ENCODE assay signal across 9 cellular contexts in the genomic region with DNA sequence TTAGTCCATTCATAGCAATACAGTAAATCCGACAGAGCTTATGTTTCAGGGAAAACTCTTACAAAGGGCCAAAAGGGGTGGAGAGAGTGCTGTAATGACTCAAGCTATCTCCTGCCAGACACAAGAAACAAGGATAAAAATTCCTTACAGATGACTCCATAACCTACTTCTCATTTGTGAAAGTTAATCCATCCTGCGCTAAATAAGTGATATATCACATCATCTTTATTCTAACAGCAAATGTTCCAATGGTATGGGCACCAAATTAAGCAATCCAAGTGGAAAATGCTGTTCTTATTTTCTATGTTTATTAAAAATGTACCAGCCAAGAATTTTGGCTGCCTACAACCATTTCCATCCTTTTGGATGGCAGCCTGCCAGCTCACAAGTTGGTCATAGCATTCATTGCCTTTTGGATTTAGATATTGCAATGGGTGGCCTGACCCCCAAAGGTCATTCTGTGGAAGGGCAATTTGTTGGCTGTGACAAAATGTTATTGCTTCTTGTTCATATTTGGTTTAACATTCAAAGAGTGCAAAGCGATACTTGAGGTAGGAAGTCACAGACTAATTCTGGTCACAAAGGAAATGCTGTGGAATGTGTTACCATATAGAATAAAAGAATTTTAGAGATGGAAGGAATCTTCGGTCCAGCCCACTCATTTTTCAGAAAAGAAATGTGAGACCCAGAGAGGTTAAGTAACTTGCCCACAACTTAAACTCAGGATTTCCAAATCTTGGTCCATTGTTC. TPM values are rescaled to one million over a fixed set of nuclear protein-coding genes. Genes with fewer than 3 reads are reported as not detected.
DNase-seq lines count a peak whose midpoint lies in the region; ATAC-seq and TF ChIP-seq lines count a peak whose summit lies in the region.
"Had no signal": no experiment of that assay in that cellular context is flagged by ENCODE, and none has a peak within 500 bp of the region (broad histone marks: within the 10 kb centered on the region; RNA-seq: fewer than 3 reads in every experiment).

No MANE protein-coding gene starts in this region.

- peaks cover 57% of the 10 kb centered on the region for H3K4me1 ChIP-seq in PC-9 (replicated peaks; ENCODE audit: insufficient read depth)
- H3K4me1 ChIP-seq in esophagus muscularis mucosa: peaks cover 17 to 58% (median 52%) of the 10 kb centered on the region in 4 donors
- H3K4me1 ChIP-seq in ovary (ENCODE audit: insufficient read depth): peaks cover 7% of the 10 kb centered on the region

- DNase-seq in NCI-H1417 (lab: John Stamatoyannopoulos, UW) (peak in 2 of 3 experiments; percentile 4 to 38), NCI-H1417 treated with DMSO at 0.1 percent for 48 hours (lab: John Stamatoyannopoulos, UW) (no peak), PC-9 (peak; percentile 56 to 93), esophagus muscularis mucosa (ENCODE audit: extremely low spot score) (peak; percentile 21), ovary (peak; percentile 47 to 75 (median 64)), DMS153 treated with DMSO at 0.1 percent for 48 hours (lab: John Stamatoyannopoulos, UW; ENCODE audit: unreplicated experiment) (no peak), DMS79 (lab: John Stamatoyannopoulos, UW) (no peak)

- ATAC-seq in HG03108 (IDR thresholded peaks at IDR 0.05; ENCODE audit: unreplicated experiment): no peak

- no peak; the same call in 1 of the 2 replicates for TF ChIP-seq CTCF in PC-9 (conservative IDR thresholded peaks at IDR 0.05)
- TF ChIP-seq CTCF in esophagus muscularis mucosa (IDR thresholded peaks at IDR 0.05): peak in 1 of 3 experiments; percentile 6
- TF ChIP-seq CTCF in ovary (IDR thresholded peaks at IDR 0.05): no peak

- 31% methylated on average over 4 of the region's 4 CpGs for WGBS in esophagus muscularis mucosa
- WGBS in ovary, 3 donors: 20 to 35% (median 25%) methylated on average over 4 of the region's 4 CpGs

- no peak overlapping the region for H2AFZ ChIP-seq in PC-9

- H3K9me3 ChIP-seq in PC-9 (ENCODE audit: insufficient read depth, low read depth) (no peaks in the 10 kb centered on the region), esophagus muscularis mucosa (no peaks in the 10 kb centered on the region), ovary (no peaks in the 10 kb centered on the region)
- H3K9me3 ChIP-seq: BLaER1 treated with 17β-estradiol and CSF1 and Interleukin-3, amounts not matched to agents 10 nM and 100 nM had no signal

- H3K79me2 ChIP-seq in PC-9 (ENCODE audit: low read depth): peaks cover 20% of the 10 kb centered on the region

- no TSS peak for BruUV-seq in PC-9 (replicated peaks; lab: Mats Ljungman, UMichigan)

- H3K27me3 ChIP-seq in PC-9 (ENCODE audit: insufficient read depth, low read depth) (no peaks in the 10 kb centered on the region), esophagus muscularis mucosa (peaks cover 0 to 8% (median 0%) of the 10 kb centered on the region in 4 donors), ovary (no peaks in the 10 kb centered on the region)

- peak; percentile 10 for TF ChIP-seq POLR2A in esophagus muscularis mucosa (IDR thresholded peaks at IDR 0.05; ENCODE audit: low read depth)
- no peak for TF ChIP-seq POLR2A in ovary (IDR thresholded peaks at IDR 0.05)

- H3K4me2 ChIP-seq in PC-9: peak overlapping the region; percentile 60

- H4K20me1 ChIP-seq in PC-9 (ENCODE audit: insufficient read depth): no peaks in the 10 kb centered on the region; the same call in 1 of the 2 replicates

- peak overlapping the region; percentile 89 for H3K27ac ChIP-seq in PC-9
- peak overlapping the region; percentile 96 to 100 (median 98) for H3K27ac ChIP-seq in esophagus muscularis mucosa (replicated peaks in 1 of 4)
- peak overlapping the region in 1 of 2 donors; percentile 99 for H3K27ac ChIP-seq in ovary

- H3K9me2 ChIP-seq in PC-9 (ENCODE audit: insufficient read depth): no peaks in the 10 kb centered on the region

- intact Hi-C loops in PC-9 (cut with micrococcal nuclease; ENCODE audit: unreplicated experiment) (loop anchor here (1.0 to 5.0 kb wide), 6 partner anchors 45 to 222 kb away; no protein-coding TSS in a partner anchor), esophagus muscularis mucosa (cut with DNase I) (loop anchor here (10.0 kb wide), 1 partner anchor 171 kb away; no protein-coding TSS in a partner anchor), ovary (cut with DNase I) (loop anchor here in 2 of 4 donors (5.0 to 10.0 kb wide), 3 partner anchors 91 to 257 kb away; no protein-coding TSS in a partner anchor)

- H3K36me3 ChIP-seq in PC-9 (ENCODE audit: low read depth): no peaks in the 10 kb centered on the region
- no peaks in the 10 kb centered on the region for H3K36me3 ChIP-seq in esophagus muscularis mucosa
- H3K36me3 ChIP-seq in ovary: no peaks in the 10 kb centered on the region
- H3K36me3 ChIP-seq: BLaER1 treated with 17β-estradiol and CSF1 and Interleukin-3, amounts not matched to agents 10 nM and 100 nM had no signal

- H3K4me3 ChIP-seq in PC-9 (no peak overlapping the region), esophagus muscularis mucosa (peak overlapping the region in 2 of 4 donors; percentile 8 to 96), ovary (no peak overlapping the region)
- H3K4me3 ChIP-seq: BLaER1 treated with 17β-estradiol and CSF1 and Interleukin-3, amounts not matched to agents 10 nM and 100 nM had no signal

- POLR2A ChIA-PET in PC-9 (lab: Charles Lee; ENCODE audit: unreplicated experiment): interaction anchor here (0.5 to 2.3 kb wide), 17 partner anchors 13 to 1785 kb away, joined by 3 to 18 read pairs (median 4); no protein-coding TSS in a partner anchor

- peaks cover 47% of the 10 kb centered on the region for H3F3A ChIP-seq in PC-9 (ENCODE audit: insufficient read depth, low read depth)

- TF ChIP-seq EP300 in esophagus muscularis mucosa (IDR thresholded peaks at IDR 0.05) (no peak), ovary (IDR thresholded peaks at IDR 0.05) (no peak)

- CTCF ChIA-PET in PC-9 (lab: Charles Lee): interaction anchor here (0.6 to 1.6 kb wide), 5 partner anchors 44 to 117 kb away, joined by 3 to 10 read pairs (median 3); no protein-coding TSS in a partner anchor

RNA-seq across cellular contexts. Expression of gene ENAH, which starts 2.8 kb away (rescaled TPM):
- total RNA-seq in PC-9 (2021) (118 and 167 TPM in 2 replicates), esophagus muscularis mucosa (100 to 1,000 TPM; 198 to 229 (median 201) TPM), ovary (100 to 1,000 TPM in 1 of 7 donors, 10 to 100 TPM in 6; 33.4 to 112 (median 88.6) TPM)
- polyA plus RNA-seq in ovary: 100 to 1,000 TPM in 1 of 2 donors, 10 to 100 TPM in 1; 40.1 to 137 TPM

Comparison
In these comparisons a context has a peak if more than half of its experiments do, and no peak if none do; other contexts are left out.
1. DNase-seq: peak in NCI-H1417 (2 of 3), PC-9 (2 of 2), esophagus muscularis mucosa (single experiment) and ovary (5 of 5); none in NCI-H1417 treated with DMSO at 0.1 percent for 48 hours (single experiment), DMS153 treated with DMSO at 0.1 percent for 48 hours (single experiment) and DMS79 (single experiment).